ENCODE assay signal across 23 cellular contexts in genomic region chr2:137677466-137677865, GRCh38.
DNase-seq lines count a peak whose midpoint lies in the region; ATAC-seq and TF ChIP-seq lines count a peak whose summit lies in the region.
"Had no signal": no experiment of that assay in that cellular context is flagged by ENCODE, and none has a peak within 500 bp of the region (broad histone marks: within the 10 kb centered on the region; RNA-seq: fewer than 3 reads in every experiment).

No MANE protein-coding gene starts in this region.

- no peaks in the 10 kb centered on the region for H3K9me3 Mint-ChIP-seq in brain
- H3K9me3 Mint-ChIP-seq: WTC11 had no signal

- no peaks in the 10 kb centered on the region for H3K9me3 ChIP-seq in GM23248 (ENCODE audit: low read depth)

- in situ Hi-C loops in ACHN (cut with HindIII; ENCODE audit: low pct_ligation_motif_present, low pct_unique_long_range_greater_than_20kb, low sequenced_read_pairs) (no loop called here), GM23248 (cut with MboI) (no loop called here)

- no peak overlapping the region for H3K4me3 ChIP-seq in GM23248
- H3K4me3 ChIP-seq: smooth muscle cell had no signal

- H3K9me2 ChIP-seq in GM23248 (ENCODE audit: insufficient read depth) = no peaks in the 10 kb centered on the region

- H3K9ac ChIP-seq in GM23248 = no peak overlapping the region

- H3K27me3 ChIP-seq in GM23248 (replicated peaks; ENCODE audit: insufficient read depth) = no peaks in the 10 kb centered on the region

- H3K36me3 Mint-ChIP-seq in brain = no peaks in the 10 kb centered on the region
- H3K36me3 Mint-ChIP-seq: activated naive CD8-positive, alpha-beta T cell; natural killer cell treated with Interleukin-12 subunit alpha and Interleukin-12 subunit beta and Interleukin-15 and Interleukin-18, amount 100 ng/mL, for 72 hours; WTC11 had no signal

- no peaks in the 10 kb centered on the region for H3K4me1 ChIP-seq in GM23248 (ENCODE audit: insufficient read depth)

- TF ChIP-seq CTCF in brain (conservative IDR thresholded peaks at IDR 0.05) = peak; percentile 23 to 42

- H3F3A ChIP-seq in GM23248 (ENCODE audit: insufficient read depth) = no peaks in the 10 kb centered on the region

- no peak for ATAC-seq in HG03439 (IDR thresholded peaks at IDR 0.05; ENCODE audit: unreplicated experiment)
- no peak for ATAC-seq in GM21381 (IDR thresholded peaks at IDR 0.05; ENCODE audit: unreplicated experiment)
- ATAC-seq: activated CD8-positive, alpha-beta T cell treated with anti-CD3 and anti-CD28 coated beads, Interleukin-2, amount 10 ng/mL, durations not matched to agents 7 days and 5 days; natural killer cell treated with Interleukin-12 subunit alpha and Interleukin-12 subunit beta and Interleukin-15 and Interleukin-18, amount 100 ng/mL, for 72 hours; WTC11 had no signal

- H4K20me1 ChIP-seq in GM23248 (ENCODE audit: insufficient read depth) = no peaks in the 10 kb centered on the region

- peak; percentile 2 for DNase-seq in ACHN
- DNase-seq in GM23248 = peak; percentile 8
- peak; percentile 2 for DNase-seq in NCI-H69 (lab: John Stamatoyannopoulos, UW)
- DNase-seq in dermis blood vessel endothelial cell = no peak
- DNase-seq: activated CD8-positive, alpha-beta T cell treated with anti-CD3 and anti-CD28 coated beads, Interleukin-2, amount 10 ng/mL, durations not matched to agents 7 days and 5 days; activated T-cell treated with anti-CD3 and anti-CD28 coated beads, Interleukin-2, amount 50 U/mL, for 48 hours; AML-193; Calu3; foreskin melanocyte; IMR-90; kidney glomerular epithelial cell; mesenchymal stem cell; MM.1S; NCI-H2029; Right ventricle myocardium superior; T-helper 1 cell had no signal

- H3K27me3 Mint-ChIP-seq in brain = no peaks in the 10 kb centered on the region
- H3K27me3 Mint-ChIP-seq: activated naive CD8-positive, alpha-beta T cell; natural killer cell treated with Interleukin-12 subunit alpha and Interleukin-12 subunit beta and Interleukin-15 and Interleukin-18, amount 100 ng/mL, for 72 hours had no signal

- H3K27ac ChIP-seq in GM23248 = no peak overlapping the region

- no peaks in the 10 kb centered on the region for H3K36me3 ChIP-seq in GM23248 (ENCODE audit: low read depth)

- H3K27ac Mint-ChIP-seq in brain = no peak overlapping the region
- H3K27ac Mint-ChIP-seq: activated CD8-positive, alpha-beta T cell treated with anti-CD3 and anti-CD28 coated beads, Interleukin-2, amount 10 ng/mL, durations not matched to agents 7 days and 5 days; activated naive CD8-positive, alpha-beta T cell; natural killer cell treated with Interleukin-12 subunit alpha and Interleukin-12 subunit beta and Interleukin-15 and Interleukin-18, amount 100 ng/mL, for 72 hours; WTC11 had no signal

- no peak overlapping the region for H3K4me2 ChIP-seq in GM23248 (ENCODE audit: unreplicated experiment)
- H3K4me2 ChIP-seq: smooth muscle cell had no signal

- H3K4me3 Mint-ChIP-seq in brain = no peak overlapping the region
- H3K4me3 Mint-ChIP-seq: activated CD8-positive, alpha-beta T cell treated with anti-CD3 and anti-CD28 coated beads, Interleukin-2, amount 10 ng/mL, durations not matched to agents 7 days and 5 days; activated naive CD8-positive, alpha-beta T cell; natural killer cell treated with Interleukin-12 subunit alpha and Interleukin-12 subunit beta and Interleukin-15 and Interleukin-18, amount 100 ng/mL, for 72 hours; WTC11 had no signal

- no peaks in the 10 kb centered on the region for H3K79me2 ChIP-seq in GM23248 (ENCODE audit: insufficient read depth)

- H2AFZ ChIP-seq in GM23248 = no peak overlapping the region

- H3K4me1 Mint-ChIP-seq in brain = peaks cover 8% of the 10 kb centered on the region

- WGBS in GM23248 (ENCODE audit: low coverage in 1 of 2, low lambda C conversion rate in 2 of 2, missing lambda C conversion rate in 2 of 2), 2 experiments = 13 to 28% methylated on average over 1 of the region's 1 CpG
